Comparison of ENCODE assay signal across 8 cellular contexts in the genomic region with DNA sequence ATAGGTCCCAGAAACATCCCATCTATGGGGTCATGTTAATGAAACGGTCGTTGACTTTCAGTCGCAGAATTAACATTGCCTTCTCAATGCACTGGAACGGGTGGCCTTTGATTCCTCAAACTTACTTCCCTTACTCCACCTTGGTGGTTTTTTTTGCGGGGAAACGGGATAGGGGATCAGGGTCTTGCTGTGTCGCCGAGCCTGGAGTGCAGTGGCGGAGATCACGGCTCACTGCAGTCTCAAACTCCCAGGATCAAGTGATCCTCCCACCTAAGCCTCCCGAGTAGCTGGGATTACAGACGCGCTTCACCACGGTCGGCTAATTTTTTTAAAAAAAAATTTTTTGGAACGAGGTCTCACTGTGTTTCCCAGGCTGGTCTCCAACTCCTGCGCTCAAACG. TPM values are rescaled to one million over a fixed set of nuclear protein-coding genes. Genes with fewer than 3 reads are reported as not detected.
DNase-seq lines count a peak whose midpoint lies in the region; ATAC-seq, FAIRE-seq and TF ChIP-seq lines count a peak whose summit lies in the region.

No MANE protein-coding gene starts in this region.

- CTCF ChIA-PET in endothelial cell of umbilical vein (lab: Charles Lee) = interaction anchor here (1.1 to 3.0 kb wide), 6 partner anchors 11 to 223 kb away, joined by 3 to 13 read pairs (median 5); a partner anchor contains a TSS

- intact Hi-C loops in endothelial cell of umbilical vein (cut with micrococcal nuclease) = loop anchor here (5.0 to 10.0 kb wide), 2 partner anchors 267 to 350 kb away; no protein-coding TSS in a partner anchor

- H3K36me3 Mint-ChIP-seq in osteocyte (ENCODE audit: unreplicated experiment) = peaks cover 3% of the 10 kb centered on the region

- H3K9me1 ChIP-seq in endothelial cell of umbilical vein (replicated peaks; ENCODE audit: control insufficient read depth, extremely low read depth, insufficient read depth, low read length) = no peaks in the 10 kb centered on the region

- no peaks in the 10 kb centered on the region for H3K27me3 Mint-ChIP-seq in osteocyte (ENCODE audit: unreplicated experiment)

- peaks cover 19% of the 10 kb centered on the region for H3K4me1 Mint-ChIP-seq in osteocyte (ENCODE audit: unreplicated experiment)

- H3K27me3 ChIP-seq in NT2/D1 (ENCODE audit: insufficient read depth, insufficient read length) (no peaks in the 10 kb centered on the region), endothelial cell of umbilical vein (ENCODE audit: control insufficient read depth in 2 of 2, insufficient read depth in 2 of 2, low read length in 2 of 2) (no peaks in the 10 kb centered on the region)

- TSS peak; percentile 30 for BruUV-seq in endothelial cell of umbilical vein (replicated peaks; lab: Mats Ljungman, UMichigan)

- peak overlapping the region; percentile 77 for H3K27ac ChIP-seq in endothelial cell of umbilical vein (ENCODE audit: insufficient read depth, low read depth, low read length)

- DNase-seq in Daoy (ENCODE audit: low read depth) = peak; percentile 7
- no peak for DNase-seq in NT2/D1 (ENCODE audit: low read depth, low spot score)
- no peak for DNase-seq in endothelial cell of umbilical vein (ENCODE audit: low read depth, low spot score)
- DNase-seq in osteocyte (ENCODE audit: extremely low spot score, unreplicated experiment) = no peak
- no peak for DNase-seq in NCI-H146 treated with DMSO at 0.1 percent for 48 hours (lab: John Stamatoyannopoulos, UW; ENCODE audit: unreplicated experiment)

- no peak for FAIRE-seq in endothelial cell of umbilical vein (lab: Jason Lieb, UNC)

- peak overlapping the region; percentile 99 for H2AFZ ChIP-seq in endothelial cell of umbilical vein (ENCODE audit: low read depth, low read length)

- H3K36me3 ChIP-seq in NT2/D1 (ENCODE audit: insufficient read depth, insufficient read length, low read length) (peaks cover 35% of the 10 kb centered on the region), endothelial cell of umbilical vein (ENCODE audit: control insufficient read depth in 2 of 2, extremely low read depth in 1 of 2, insufficient read depth in 2 of 2, low read length in 2 of 2) (peaks cover 2 to 7% of the 10 kb centered on the region in 2 experiments)

- H3K79me2 ChIP-seq in endothelial cell of umbilical vein (ENCODE audit: control insufficient read depth, insufficient read depth, low read length) = peaks cover 43% of the 10 kb centered on the region

- H3K4me1 ChIP-seq in NT2/D1 (ENCODE audit: insufficient read depth, insufficient read length) (no peaks in the 10 kb centered on the region), endothelial cell of umbilical vein (ENCODE audit: control insufficient read depth, extremely low read depth, insufficient read depth, low read length) (peaks cover 23% of the 10 kb centered on the region)

- peak overlapping the region; percentile 93 for H3K27ac Mint-ChIP-seq in osteocyte (ENCODE audit: unreplicated experiment)

- no peaks in the 10 kb centered on the region for H3K9me3 Mint-ChIP-seq in osteocyte (ENCODE audit: unreplicated experiment)

- POLR2A ChIA-PET in endothelial cell of umbilical vein (lab: Charles Lee) = no interaction called here

- H3K4me3 ChIP-seq in NT2/D1 (ENCODE audit: insufficient read length, low read depth) (peak overlapping the region; percentile 98), endothelial cell of umbilical vein (replicated peaks in 1 of 3; ENCODE audit: insufficient read depth in 1 of 3, low read depth in 1 of 3, low read length in 3 of 3) (peak overlapping the region; percentile 72 to 99 (median 94))

- H3K9ac ChIP-seq in NT2/D1 (ENCODE audit: insufficient read length, low read depth) (peak overlapping the region; percentile 98), endothelial cell of umbilical vein (replicated peaks; ENCODE audit: extremely low read depth, insufficient read depth, low read length) (peak overlapping the region; percentile 92)

- H4K20me1 ChIP-seq in endothelial cell of umbilical vein (replicated peaks; ENCODE audit: control insufficient read depth, extremely low read depth, insufficient read depth, low read length) = no peaks in the 10 kb centered on the region

- TF ChIP-seq POLR2A in endothelial cell of umbilical vein (IDR thresholded peaks at IDR 0.05; ENCODE audit: low read depth, low read length) = no peak

- TF ChIP-seq CTCF in endothelial cell of umbilical vein (IDR thresholded peaks at IDR 0.05; ENCODE audit: extremely low read depth in 1 of 2, insufficient read depth in 1 of 2, low read depth in 1 of 2, low read length in 2 of 2) (no peak), osteocyte (IDR thresholded peaks at IDR 0.05) (no peak)

- H3K9me3 ChIP-seq in NT2/D1 (ENCODE audit: insufficient read depth, low read length) (peaks cover 17% of the 10 kb centered on the region), endothelial cell of umbilical vein (replicated peaks; ENCODE audit: control insufficient read depth, insufficient read depth, low read length) (no peaks in the 10 kb centered on the region)

- dilution Hi-C loops in endothelial cell of umbilical vein (cut with MboI; ENCODE audit: extremely low pct_ligation_motif_present, low sequenced_read_pairs) = no loop called here

- H3K4me3 Mint-ChIP-seq in osteocyte (ENCODE audit: unreplicated experiment) = peak overlapping the region; percentile 91

- no peak for ATAC-seq in HG02981 (IDR thresholded peaks at IDR 0.05; ENCODE audit: unreplicated experiment)
- no peak for ATAC-seq in GM19395 (IDR thresholded peaks at IDR 0.05; ENCODE audit: unreplicated experiment)
- ATAC-seq in GM21390 (IDR thresholded peaks at IDR 0.05; ENCODE audit: unreplicated experiment) = no peak

- H3K4me2 ChIP-seq in endothelial cell of umbilical vein (ENCODE audit: insufficient read depth, low read length) = peak overlapping the region; percentile 87

TF ChIP-seq in endothelial cell of umbilical vein, 7 proteins besides CTCF, POLR2A, EP300 and RAD21:
- TF ChIP-seq EZH2 (IDR thresholded peaks at IDR 0.05; ENCODE audit: borderline replicate concordance, low read depth, low read length, severe bottlenecking) (no peak), GATA2 (IDR thresholded peaks at IDR 0.05; ENCODE audit: insufficient read depth, insufficient read length, low read depth, low read length) (no peak), FOS (IDR thresholded peaks at IDR 0.05; ENCODE audit: borderline replicate concordance, insufficient read depth, low read length) (no peak), POLR2AphosphoS5 (IDR thresholded peaks at IDR 0.05; ENCODE audit: insufficient read depth, low read depth, low read length) (no peak), JUN (IDR thresholded peaks at IDR 0.05; ENCODE audit: borderline replicate concordance, insufficient read depth, insufficient read length, low read depth) (no peak)
- TF ChIP-seq, protein P1, sequence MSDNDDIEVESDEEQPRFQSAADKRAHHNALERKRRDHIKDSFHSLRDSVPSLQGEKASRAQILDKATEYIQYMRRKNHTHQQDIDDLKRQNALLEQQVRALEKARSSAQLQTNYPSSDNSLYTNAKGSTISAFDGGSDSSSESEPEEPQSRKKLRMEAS (IDR thresholded peaks at IDR 0.05; ENCODE audit: insufficient read depth, insufficient read length) = no peak

RNA-seq across cellular contexts. Expression of a gene that starts 0.8 kb away (rescaled TPM):
- total RNA-seq in Daoy (2014; rRNA removed; shearing (Covaris generic)) = 52.2 and 74.7 TPM in 2 replicates
- total RNA-seq in endothelial cell of umbilical vein (29.8 and 30.2 TPM in 2 replicates), osteocyte (20.9 and 23.4 TPM in 2 replicates)
- 14.1 and 18.1 TPM in 2 replicates for polyA plus RNA-seq in endothelial cell of umbilical vein
- 18.0 and 18.2 TPM in 2 replicates for polyA plus RNA-seq in endothelial cell of umbilical vein (2011; cell fraction: cytosol; rRNA removed)
- 67.7 and 77.9 TPM in 2 replicates for polyA plus RNA-seq in endothelial cell of umbilical vein (2011; cell fraction: nucleus; rRNA removed)
- 18.5 and 20.5 TPM in 2 replicates for polyA plus RNA-seq in endothelial cell of umbilical vein (2012)
- 34.8 and 36.8 TPM in 2 replicates for polyA minus RNA-seq in endothelial cell of umbilical vein
- 11.1 TPM for polyA minus RNA-seq in endothelial cell of umbilical vein (2011; cell fraction: cytosol; rRNA and poly(A)+ RNA removed)
- polyA minus RNA-seq in endothelial cell of umbilical vein (2011; cell fraction: nucleus; rRNA and poly(A)+ RNA removed) = 28.0 and 29.2 TPM in 2 replicates

RNA-seq across cellular contexts. Expression of a gene that starts 55.4 kb away (rescaled TPM):
- not detected in 2 replicates for total RNA-seq in Daoy (2014; rRNA removed; shearing (Covaris generic))
- total RNA-seq in endothelial cell of umbilical vein = not detected in 2 replicates
- not detected in 2 replicates for polyA plus RNA-seq in endothelial cell of umbilical vein
- polyA plus RNA-seq in endothelial cell of umbilical vein (2011; cell fraction: cytosol; rRNA removed) = not detected in 2 replicates
- polyA plus RNA-seq in endothelial cell of umbilical vein (2011; cell fraction: nucleus; rRNA removed) = not detected in 2 replicates
- not detected in 2 replicates for polyA plus RNA-seq in endothelial cell of umbilical vein (2012)
- not detected in 2 replicates for polyA minus RNA-seq in endothelial cell of umbilical vein
- polyA minus RNA-seq in endothelial cell of umbilical vein (2011; cell fraction: cytosol; rRNA and poly(A)+ RNA removed) = not detected
- polyA minus RNA-seq in endothelial cell of umbilical vein (2011; cell fraction: nucleus; rRNA and poly(A)+ RNA removed) = not detected in 2 replicates
- not detected in 2 replicates for total RNA-seq in osteocyte
